ENCODE assay signal across 16 cellular contexts in genomic region chr10:111323567-111323966, GRCh38.
A peak's percentile ranks its signal among the peaks of the same experiment; 100 is the strongest.
DNase-seq lines count a peak whose midpoint lies in the region; ATAC-seq and TF ChIP-seq lines count a peak whose summit lies in the region.
"Had no signal": no experiment of that assay in that cellular context is flagged by ENCODE, and none has a peak within 500 bp of the region (broad histone marks: within the 10 kb centered on the region; RNA-seq: fewer than 3 reads in every experiment).

No MANE protein-coding gene starts in this region.

- DNase-seq in EH (ENCODE audit: low read depth) (peak; percentile 31), Karpas-422 (peak; percentile 53), neural progenitor cell (ENCODE audit: low spot score) (peak; percentile 24), NCI-H345 (lab: John Stamatoyannopoulos, UW) (no peak), iPS-NIHi7 (ENCODE audit: extremely low spot score) (no peak)
- DNase-seq: activated T-cell treated with anti-CD3 and anti-CD28 coated beads for 4 hours, Calu3, NCI-H226, ovary, thyroid gland had no signal

- H4K20me1 ChIP-seq in Karpas-422 (ENCODE audit: insufficient read depth, low read depth, low read length) (no peaks in the 10 kb centered on the region), neural progenitor cell (ENCODE audit: low read depth) (no peaks in the 10 kb centered on the region)

- no peaks in the 10 kb centered on the region for H3K27me3 Mint-ChIP-seq in neural progenitor cell (ENCODE audit: insufficient read depth, low read depth)

- no peak overlapping the region for H2AFZ ChIP-seq in Karpas-422 (ENCODE audit: low read length)
- H2AFZ ChIP-seq in neural progenitor cell (replicated peaks), result no peak overlapping the region

- peak; percentile 63 for TF ChIP-seq CTCF in VCaP (conservative IDR thresholded peaks at IDR 0.05)
- TF ChIP-seq CTCF in neural progenitor cell (IDR thresholded peaks at IDR 0.05), result peak; percentile 50

- H3F3A ChIP-seq in neural progenitor cell (ENCODE audit: low read depth), result no peaks in the 10 kb centered on the region

- no peaks in the 10 kb centered on the region for H3K79me2 ChIP-seq in Karpas-422 (ENCODE audit: low read length)
- H3K79me2 ChIP-seq in neural progenitor cell (ENCODE audit: low read depth), result no peaks in the 10 kb centered on the region

- H3K27ac ChIP-seq in Karpas-422 (ENCODE audit: low read length) (no peak overlapping the region), VCaP (no peak overlapping the region), neural progenitor cell (no peak overlapping the region)
- H3K27ac ChIP-seq: coronary artery, esophagus muscularis mucosa, ovary, thyroid gland had no signal

- H3K36me3 ChIP-seq in Karpas-422 (ENCODE audit: insufficient read depth, low read length) (no peaks in the 10 kb centered on the region), neural progenitor cell (no peaks in the 10 kb centered on the region)
- H3K36me3 ChIP-seq: esophagus muscularis mucosa, ovary, thyroid gland had no signal

- no peak overlapping the region for H3K27ac Mint-ChIP-seq in neural progenitor cell
- H3K27ac Mint-ChIP-seq: memory B cell had no signal

- H3K4me1 ChIP-seq in Karpas-422 (ENCODE audit: low read length), result no peaks in the 10 kb centered on the region
- H3K4me1 ChIP-seq in neural progenitor cell, result no peaks in the 10 kb centered on the region
- H3K4me1 ChIP-seq: esophagus muscularis mucosa, thyroid gland had no signal

- 0 out of 2 replicates have a peak, but pooled peaks cover 2% of the 10 kb centered on the region for H3K9me2 ChIP-seq in Karpas-422 (replicated peaks; ENCODE audit: insufficient read depth, low read length)

- H3K9me3 ChIP-seq in Karpas-422 (ENCODE audit: low read length), result no peaks in the 10 kb centered on the region
- H3K9me3 ChIP-seq in neural progenitor cell (ENCODE audit: low read depth), result no peaks in the 10 kb centered on the region
- H3K9me3 ChIP-seq: esophagus muscularis mucosa, ovary, thyroid gland had no signal

- H3K4me2 ChIP-seq in Karpas-422 (ENCODE audit: low read depth, low read length, poor library complexity, severe bottlenecking) (no peak overlapping the region), neural progenitor cell (no peak overlapping the region)

- H3K9me3 Mint-ChIP-seq in neural progenitor cell, result no peaks in the 10 kb centered on the region
- H3K9me3 Mint-ChIP-seq: memory B cell had no signal

- H3K9ac ChIP-seq in Karpas-422 (ENCODE audit: low read length) (no peak overlapping the region), neural progenitor cell (no peak overlapping the region)

- no peak overlapping the region for H3K4me3 ChIP-seq in Karpas-422 (ENCODE audit: low read length)
- no peak overlapping the region for H3K4me3 ChIP-seq in neural progenitor cell
- H3K4me3 ChIP-seq: coronary artery, esophagus muscularis mucosa, ovary, thyroid gland had no signal

- H3K27me3 ChIP-seq in Karpas-422 (ENCODE audit: low read length), result no peaks in the 10 kb centered on the region
- H3K27me3 ChIP-seq in neural progenitor cell, result no peaks in the 10 kb centered on the region
- H3K27me3 ChIP-seq: esophagus muscularis mucosa, ovary, thyroid gland had no signal

- H3K36me3 Mint-ChIP-seq in neural progenitor cell, result no peaks in the 10 kb centered on the region
- H3K36me3 Mint-ChIP-seq: memory B cell had no signal

- H3K4me1 Mint-ChIP-seq in neural progenitor cell, result no peaks in the 10 kb centered on the region
- H3K4me1 Mint-ChIP-seq: memory B cell had no signal

- H3K4me3 Mint-ChIP-seq in neural progenitor cell, result no peak overlapping the region
- H3K4me3 Mint-ChIP-seq: memory B cell had no signal

- TF ChIP-seq POLR2A in GM18505 (IDR thresholded peaks at IDR 0.05; ENCODE audit: borderline replicate concordance, extremely low read depth, insufficient read depth, insufficient read length), result no peak

- ATAC-seq in HG02623 (IDR thresholded peaks at IDR 0.05; ENCODE audit: unreplicated experiment) (no peak), GM18505 (IDR thresholded peaks at IDR 0.05; ENCODE audit: unreplicated experiment) (no peak)

Comparison
In these comparisons a context has a peak if more than half of its experiments do, and no peak if none do; other contexts are left out.
1. DNase-seq: peak in EH (single experiment), Karpas-422 (single experiment) and neural progenitor cell (single experiment); none in NCI-H345 (single experiment) and iPS-NIHi7 (single experiment).